ENCODE assay signal across 17 cellular contexts in genomic region chr16:84592718-84593117, GRCh38. TPM values are rescaled to one million over a fixed set of nuclear protein-coding genes. Genes with fewer than 3 reads are reported as not detected.
DNase-seq lines count a peak whose midpoint lies in the region; ATAC-seq and TF ChIP-seq lines count a peak whose summit lies in the region.
"Had no signal": no experiment of that assay in that cellular context is flagged by ENCODE, and none has a peak within 500 bp of the region (broad histone marks: within the 10 kb centered on the region; RNA-seq: fewer than 3 reads in every experiment).

No MANE protein-coding gene starts in this region.

- no peak for TF ChIP-seq POLR2A in prostate gland (IDR thresholded peaks at IDR 0.05)

- no CpG with 5 or more reads among the region's 11 CpGs for WGBS in H9 (ENCODE audit: extremely low coverage, insufficient read length, low lambda C conversion rate)
- 80% methylated on average over 11 of the region's 11 CpGs for WGBS in prostate gland

- H3K4me3 Mint-ChIP-seq in activated CD4-positive, alpha-beta T cell treated with anti-CD3 and anti-CD28 coated beads, Interleukin-2, amount 10 ng/mL, durations not matched to agents 24 days and 14 days = no peak overlapping the region
- H3K4me3 Mint-ChIP-seq in H9 (no peak overlapping the region), neural progenitor cell (peak overlapping the region; percentile 42)
- H3K4me3 Mint-ChIP-seq in activated T-helper 2 cell treated with anti-CD3 and anti-CD28 coated beads, Interferon-gamma antibody, Interleukin-2, Interleukin-4, amounts not matched to agents 10 μg/mL and 5 μg/mL and 100 μg/mL, durations not matched to agents 14 hours and 24 hours and 36 hours (ENCODE audit: low read depth) = no peak overlapping the region

- peaks cover 4% of the 10 kb centered on the region for H3F3A ChIP-seq in neural progenitor cell (ENCODE audit: low read depth)

- no peak overlapping the region for H2BK12ac ChIP-seq in H9 (ENCODE audit: insufficient read length, low read depth, low read length)

- no peak for DNase-seq in activated CD4-positive, alpha-beta T cell treated with anti-CD3 and anti-CD28 coated beads, Interleukin-2, amount 10 ng/mL, durations not matched to agents 24 days and 14 days
- DNase-seq in activated CD4-positive, alpha-beta T cell treated with anti-CD3 and anti-CD28 coated beads for 48 hours = no peak
- DNase-seq in H9 = peak; percentile 22
- DNase-seq in activated T-helper 2 cell treated with anti-CD3 and anti-CD28 coated beads, Interferon-gamma antibody, Interleukin-2, Interleukin-4, amounts not matched to agents 10 μg/mL and 5 μg/mL and 100 μg/mL, durations not matched to agents 14 hours and 24 hours and 36 hours (ENCODE audit: low spot score) = no peak
- no peak for DNase-seq in neural progenitor cell (ENCODE audit: low spot score)
- DNase-seq in stimulated activated CD4-positive, alpha-beta T cell treated with anti-CD3 and anti-CD28 coated beads, Interleukin-4, amount 100 ng/mL, for 4 hours = no peak
- no peak for DNase-seq in prostate gland (ENCODE audit: low spot score)
- DNase-seq: amygdala; central memory CD4-positive, alpha-beta T cell; effector memory CD8-positive, alpha-beta T cell; EL; head of caudate nucleus; NCI-H187; NCI-H345; stimulated activated CD4-positive, alpha-beta T cell treated with anti-CD3 and anti-CD28 coated beads, Interleukin-15, amount 100 ng/mL, for 24 hours; uterus had no signal

- no peak overlapping the region for H3K14ac ChIP-seq in H9 (ENCODE audit: insufficient read depth, low read length)

- no peak overlapping the region for H2BK15ac ChIP-seq in H9 (ENCODE audit: low read depth, low read length)

- H3K4me2 ChIP-seq in H9 (ENCODE audit: insufficient read depth, insufficient read length, low read length) = no peak overlapping the region
- H3K4me2 ChIP-seq in neural progenitor cell = no peak overlapping the region

- no peak overlapping the region for H3K23ac ChIP-seq in H9 (ENCODE audit: insufficient read length, low read depth, low read length)

- H3K27me3 Mint-ChIP-seq in activated CD4-positive, alpha-beta T cell treated with anti-CD3 and anti-CD28 coated beads, Interleukin-2, amount 10 ng/mL, durations not matched to agents 24 days and 14 days = no peaks in the 10 kb centered on the region
- H3K27me3 Mint-ChIP-seq in H9 (ENCODE audit: low read depth) (peaks cover 2% of the 10 kb centered on the region; the same call in 1 of the 2 replicates), neural progenitor cell (ENCODE audit: insufficient read depth, low read depth) (peaks cover 4% of the 10 kb centered on the region)
- no peaks in the 10 kb centered on the region for H3K27me3 Mint-ChIP-seq in activated T-helper 2 cell treated with anti-CD3 and anti-CD28 coated beads, Interferon-gamma antibody, Interleukin-2, Interleukin-4, amounts not matched to agents 10 μg/mL and 5 μg/mL and 100 μg/mL, durations not matched to agents 14 hours and 24 hours and 36 hours (ENCODE audit: low read depth)

- peaks cover 3% of the 10 kb centered on the region for H3K9me3 Mint-ChIP-seq in activated CD4-positive, alpha-beta T cell treated with anti-CD3 and anti-CD28 coated beads, Interleukin-2, amount 10 ng/mL, durations not matched to agents 24 days and 14 days
- H3K9me3 Mint-ChIP-seq in H9 (no peaks in the 10 kb centered on the region; a peak in 1 of 5 replicates), neural progenitor cell (peaks cover 6% of the 10 kb centered on the region)
- no peaks in the 10 kb centered on the region for H3K9me3 Mint-ChIP-seq in activated T-helper 2 cell treated with anti-CD3 and anti-CD28 coated beads, Interferon-gamma antibody, Interleukin-2, Interleukin-4, amounts not matched to agents 10 μg/mL and 5 μg/mL and 100 μg/mL, durations not matched to agents 14 hours and 24 hours and 36 hours

- peaks cover 3% of the 10 kb centered on the region for H4K20me1 ChIP-seq in H9 (ENCODE audit: control insufficient read depth, insufficient read depth, insufficient read length)
- H4K20me1 ChIP-seq in neural progenitor cell (ENCODE audit: low read depth) = peaks cover 42% of the 10 kb centered on the region

- intact Hi-C loops in activated CD4-positive, alpha-beta T cell treated with anti-CD3 and anti-CD28 coated beads, Interleukin-2, amount 10 ng/mL, durations not matched to agents 24 days and 14 days (cut with micrococcal nuclease) = loop anchor here (10.0 kb wide), 1 partner anchor 962 kb away; no protein-coding TSS in a partner anchor
- intact Hi-C loops in activated T-helper 2 cell treated with anti-CD3 and anti-CD28 coated beads, Interferon-gamma antibody, Interleukin-2, Interleukin-4, amounts not matched to agents 10 μg/mL and 5 μg/mL and 100 μg/mL, durations not matched to agents 14 hours and 24 hours and 36 hours (cut with micrococcal nuclease) = no loop called here
- intact Hi-C loops in prostate gland (cut with DNase I) = no loop called here

- H3K27me3 ChIP-seq in H9 (ENCODE audit: insufficient read depth, low read length) (no peaks in the 10 kb centered on the region), neural progenitor cell (no peaks in the 10 kb centered on the region), prostate gland (replicated peaks; ENCODE audit: insufficient read depth) (no peaks in the 10 kb centered on the region)
- H3K27me3 ChIP-seq: uterus had no signal

- no peak for TF ChIP-seq CTCF in H9 (conservative IDR thresholded peaks at IDR 0.05)
- no peak for TF ChIP-seq CTCF in neural progenitor cell (IDR thresholded peaks at IDR 0.05)
- TF ChIP-seq CTCF in prostate gland (IDR thresholded peaks at IDR 0.05) = no peak

- no peak overlapping the region for H4K91ac ChIP-seq in H9 (ENCODE audit: insufficient read length, low read depth, low read length)

- H2AFZ ChIP-seq in H9 (ENCODE audit: low read length) = no peak overlapping the region
- H2AFZ ChIP-seq in neural progenitor cell (replicated peaks) = no peak overlapping the region

- no peak overlapping the region for H3K56ac ChIP-seq in H9 (ENCODE audit: insufficient read length, low read depth, low read length)

- H2BK5ac ChIP-seq in H9 (ENCODE audit: insufficient read length, low read length) = no peak overlapping the region

- H3K4me3 ChIP-seq in neural progenitor cell (no peak overlapping the region), prostate gland (no peak overlapping the region)
- H3K4me3 ChIP-seq: uterus had no signal

- H3K4ac ChIP-seq in H9 (ENCODE audit: low read depth, low read length) = no peak overlapping the region

- H3K79me1 ChIP-seq in H9 (ENCODE audit: insufficient read depth, low read depth, low read length, poor library complexity, severe bottlenecking) = no peaks in the 10 kb centered on the region

- no peaks in the 10 kb centered on the region; the same call in 1 of the 2 replicates for H3K79me2 ChIP-seq in H9 (ENCODE audit: insufficient read depth, low read length)
- H3K79me2 ChIP-seq in neural progenitor cell (ENCODE audit: low read depth) = peaks cover 47% of the 10 kb centered on the region

- H2BK20ac ChIP-seq in H9 (ENCODE audit: low read depth, low read length, poor library complexity, severe bottlenecking) = no peak overlapping the region

- H3K9ac ChIP-seq in H9 (ENCODE audit: extremely low read depth, insufficient read length, low read length) = no peak overlapping the region
- H3K9ac ChIP-seq in neural progenitor cell = no peak overlapping the region

- peaks cover 57% of the 10 kb centered on the region for H3K4me1 Mint-ChIP-seq in activated CD4-positive, alpha-beta T cell treated with anti-CD3 and anti-CD28 coated beads, Interleukin-2, amount 10 ng/mL, durations not matched to agents 24 days and 14 days
- H3K4me1 Mint-ChIP-seq in H9 (peaks cover 19 to 31% of the 10 kb centered on the region in 2 experiments), neural progenitor cell (peaks cover 45% of the 10 kb centered on the region)
- peaks cover 52% of the 10 kb centered on the region for H3K4me1 Mint-ChIP-seq in activated T-helper 2 cell treated with anti-CD3 and anti-CD28 coated beads, Interferon-gamma antibody, Interleukin-2, Interleukin-4, amounts not matched to agents 10 μg/mL and 5 μg/mL and 100 μg/mL, durations not matched to agents 14 hours and 24 hours and 36 hours (ENCODE audit: low read depth)

- H3K27ac ChIP-seq in H9 (ENCODE audit: insufficient read length, low read depth, low read length) (no peak overlapping the region), neural progenitor cell (no peak overlapping the region), prostate gland (no peak overlapping the region)
- H3K27ac ChIP-seq: uterus had no signal

- H3K4me1 ChIP-seq in H9 (ENCODE audit: insufficient read depth, low read length) (no peaks in the 10 kb centered on the region; the same call in 1 of the 2 replicates), neural progenitor cell (peaks cover 6% of the 10 kb centered on the region), prostate gland (replicated peaks) (no peaks in the 10 kb centered on the region)
- H3K4me1 ChIP-seq: uterus had no signal

- H2BK120ac ChIP-seq in H9 (ENCODE audit: low read depth, low read length, poor library complexity, severe bottlenecking) = no peak overlapping the region

- no peaks in the 10 kb centered on the region for H3K23me2 ChIP-seq in H9 (ENCODE audit: insufficient read length, low read depth, low read length, poor library complexity, severe bottlenecking)

- H3K27ac Mint-ChIP-seq in activated CD4-positive, alpha-beta T cell treated with anti-CD3 and anti-CD28 coated beads, Interleukin-2, amount 10 ng/mL, durations not matched to agents 24 days and 14 days = peak overlapping the region; percentile 83
- H3K27ac Mint-ChIP-seq in H9 = peak overlapping the region in 2 of 3 experiments; percentile 59 to 75; a peak in 4 of 7 replicates
- peak overlapping the region; percentile 84 for H3K27ac Mint-ChIP-seq in activated T-helper 2 cell treated with anti-CD3 and anti-CD28 coated beads, Interferon-gamma antibody, Interleukin-2, Interleukin-4, amounts not matched to agents 10 μg/mL and 5 μg/mL and 100 μg/mL, durations not matched to agents 14 hours and 24 hours and 36 hours
- H3K27ac Mint-ChIP-seq in neural progenitor cell = peak overlapping the region; percentile 72

- no peak overlapping the region for H4K8ac ChIP-seq in H9 (replicated peaks; ENCODE audit: insufficient read length, low read depth, low read length)

- no peak for ATAC-seq in HG02763 (IDR thresholded peaks at IDR 0.05; ENCODE audit: unreplicated experiment)
- ATAC-seq: effector memory CD8-positive, alpha-beta T cell had no signal

- H3K9me3 ChIP-seq in H9 (ENCODE audit: control insufficient read depth, low read depth, low read length) (no peaks in the 10 kb centered on the region), neural progenitor cell (ENCODE audit: low read depth) (no peaks in the 10 kb centered on the region), prostate gland (no peaks in the 10 kb centered on the region)
- H3K9me3 ChIP-seq: uterus had no signal

- H3K36me3 ChIP-seq in neural progenitor cell (no peaks in the 10 kb centered on the region), prostate gland (no peaks in the 10 kb centered on the region)
- H3K36me3 ChIP-seq: uterus had no signal

- H2AK5ac ChIP-seq in H9 (ENCODE audit: insufficient read length, low read length) = no peak overlapping the region

- no peak overlapping the region for H3K18ac ChIP-seq in H9 (ENCODE audit: insufficient read length, low read depth, low read length)

- H3K36me3 Mint-ChIP-seq in activated CD4-positive, alpha-beta T cell treated with anti-CD3 and anti-CD28 coated beads, Interleukin-2, amount 10 ng/mL, durations not matched to agents 24 days and 14 days (ENCODE audit: low read depth) = peaks cover 61% of the 10 kb centered on the region
- H3K36me3 Mint-ChIP-seq in H9 (ENCODE audit: insufficient read depth in 1 of 3, low read depth in 3 of 3) (peaks cover 14 to 21% (median 21%) of the 10 kb centered on the region in 3 experiments; a peak in 6 of 7 replicates), neural progenitor cell (peaks cover 45% of the 10 kb centered on the region)
- peaks cover 79% of the 10 kb centered on the region for H3K36me3 Mint-ChIP-seq in activated T-helper 2 cell treated with anti-CD3 and anti-CD28 coated beads, Interferon-gamma antibody, Interleukin-2, Interleukin-4, amounts not matched to agents 10 μg/mL and 5 μg/mL and 100 μg/mL, durations not matched to agents 14 hours and 24 hours and 36 hours (ENCODE audit: low read depth)

- no peak overlapping the region for H4K5ac ChIP-seq in H9 (ENCODE audit: insufficient read length, low read depth, low read length)

- no peak overlapping the region for H3T11ph ChIP-seq in H9 (ENCODE audit: low read length)

RNA-seq across cellular contexts. Expression of gene COTL1, which starts 25.2 kb away (rescaled TPM):
- total RNA-seq in activated CD4-positive, alpha-beta T cell treated with anti-CD3 and anti-CD28 coated beads, Interleukin-2, amount 10 ng/mL, durations not matched to agents 24 days and 14 days = 470 and 474 TPM in 2 replicates
- 81.4 and 88.6 TPM in 2 replicates for total RNA-seq in H9 (2021)
- 478 and 483 TPM in 2 replicates for total RNA-seq in activated T-helper 2 cell treated with anti-CD3 and anti-CD28 coated beads, Interferon-gamma antibody, Interleukin-2, Interleukin-4, amounts not matched to agents 10 μg/mL and 5 μg/mL and 100 μg/mL, durations not matched to agents 14 hours and 24 hours and 36 hours
- total RNA-seq in neural progenitor cell (ENCODE audit: low replicate concordance) = 46.9 and 93.7 TPM in 2 replicates
- total RNA-seq in prostate gland = 100 to 1,000 TPM in 1 of 2 donors, 10 to 100 TPM in 1; 46.8 to 110 TPM

RNA-seq across cellular contexts. Expression of gene KLHL36, which starts 55.6 kb away (rescaled TPM):
- 36.7 and 36.9 TPM in 2 replicates for total RNA-seq in activated CD4-positive, alpha-beta T cell treated with anti-CD3 and anti-CD28 coated beads, Interleukin-2, amount 10 ng/mL, durations not matched to agents 24 days and 14 days
- total RNA-seq in H9 (2021) (32.2 and 36.7 TPM in 2 replicates), neural progenitor cell (ENCODE audit: low replicate concordance) (15.9 and 25.3 TPM in 2 replicates), prostate gland (100 to 1,000 TPM in 1 of 2 donors, 10 to 100 TPM in 1; 57.1 to 106 TPM)
- 57.7 and 59.6 TPM in 2 replicates for total RNA-seq in activated T-helper 2 cell treated with anti-CD3 and anti-CD28 coated beads, Interferon-gamma antibody, Interleukin-2, Interleukin-4, amounts not matched to agents 10 μg/mL and 5 μg/mL and 100 μg/mL, durations not matched to agents 14 hours and 24 hours and 36 hours
